In the genomic region with DNA sequence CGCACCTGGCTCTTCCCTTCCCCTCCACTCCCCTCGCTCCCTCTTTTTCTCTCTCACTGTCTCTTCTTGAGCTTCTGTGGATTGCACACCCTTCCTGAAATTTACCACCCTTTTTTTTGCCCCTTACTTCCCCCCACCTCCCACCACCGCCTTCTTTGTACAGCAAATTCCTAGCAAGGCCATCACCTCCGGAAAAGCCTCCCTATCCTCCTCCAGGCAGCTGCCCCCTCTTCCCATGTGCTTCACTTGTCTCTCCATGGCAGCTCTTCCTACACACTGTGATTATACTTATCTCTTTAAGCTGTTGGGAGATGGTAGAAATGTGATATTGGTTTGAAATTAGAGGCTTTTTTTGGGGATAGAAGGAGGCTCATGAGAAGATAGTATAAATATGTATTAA, we compare ENCODE assay signal across 30 cellular contexts. TPM values are rescaled to one million over a fixed set of nuclear protein-coding genes. Genes with fewer than 3 reads are reported as not detected.
"Had no signal": no experiment of that assay in that cellular context is flagged by ENCODE, and none has a peak within 500 bp of the region (broad histone marks: within the 10 kb centered on the region; RNA-seq: fewer than 3 reads in every experiment).

No MANE protein-coding gene starts in this region.

- H3K4me1 Mint-ChIP-seq: neural crest cell had no signal

- H3K4me3 Mint-ChIP-seq: effector memory CD8-positive, alpha-beta T cell; memory B cell; mesothelial cell of epicardium; naive B cell; natural killer cell treated with Interleukin-12 subunit alpha and Interleukin-12 subunit beta and Interleukin-15 and Interleukin-18, amount 100 ng/mL, for 72 hours; neural crest cell had no signal

- H3K36me3 Mint-ChIP-seq: natural killer cell treated with Interleukin-12 subunit alpha and Interleukin-12 subunit beta and Interleukin-15 and Interleukin-18, amount 100 ng/mL, for 72 hours had no signal

- H3K27me3 Mint-ChIP-seq: effector memory CD8-positive, alpha-beta T cell; memory B cell; naive B cell; natural killer cell treated with Interleukin-12 subunit alpha and Interleukin-12 subunit beta and Interleukin-15 and Interleukin-18, amount 100 ng/mL, for 72 hours had no signal

- ATAC-seq: effector memory CD8-positive, alpha-beta T cell; heart left ventricle; left lobe of liver; mucosa of descending colon; natural killer cell treated with Interleukin-12 subunit alpha and Interleukin-12 subunit beta and Interleukin-15 and Interleukin-18, amount 100 ng/mL, for 72 hours; pancreas; right lobe of liver had no signal

- DNase-seq: cortex of kidney; effector memory CD8-positive, alpha-beta T cell; esophagus squamous epithelium; heart left ventricle; kidney; mucosa of descending colon; naive B cell; pancreas; right lobe of liver; small intestine; stimulated activated CD4-positive, alpha-beta T cell treated with anti-CD3 and anti-CD28 coated beads, Interleukin-15, amount 100 ng/mL, for 24 hours; stimulated activated CD4-positive, alpha-beta T cell treated with anti-CD3 and anti-CD28 coated beads, Interleukin-2, amount 100 ng/mL, for 48 hours; stimulated activated naive CD4-positive, alpha-beta T cell; stomach; thyroid gland; trophoblast cell had no signal

- H3K4me3 ChIP-seq: esophagus squamous epithelium, heart left ventricle, hepatocyte, lung, mucosa of descending colon, pancreas, right lobe of liver, stomach, thyroid gland, vagina had no signal

- H3K9me3 Mint-ChIP-seq: effector memory CD8-positive, alpha-beta T cell; memory B cell; naive B cell; natural killer cell treated with Interleukin-12 subunit alpha and Interleukin-12 subunit beta and Interleukin-15 and Interleukin-18, amount 100 ng/mL, for 72 hours; neural crest cell had no signal

- H3K27ac Mint-ChIP-seq: memory B cell; mesothelial cell of epicardium; natural killer cell treated with Interleukin-12 subunit alpha and Interleukin-12 subunit beta and Interleukin-15 and Interleukin-18, amount 100 ng/mL, for 72 hours had no signal

RNA-seq across cellular contexts. Expression of a gene that starts 28.3 kb away (rescaled TPM):
- total RNA-seq: dermis microvascular lymphatic vessel endothelial cell; esophagus squamous epithelium; left lobe of liver; liver; lung; mesothelial cell of epicardium; natural killer cell treated with Interleukin-12 subunit alpha and Interleukin-12 subunit beta and Interleukin-15 and Interleukin-18, amount 100 ng/mL, for 72 hours; neural crest cell; omental fat pad; pulmonary artery endothelial cell; right lobe of liver; stomach; subcutaneous adipose tissue; ureter; vagina had no signal
